In the genomic region with DNA sequence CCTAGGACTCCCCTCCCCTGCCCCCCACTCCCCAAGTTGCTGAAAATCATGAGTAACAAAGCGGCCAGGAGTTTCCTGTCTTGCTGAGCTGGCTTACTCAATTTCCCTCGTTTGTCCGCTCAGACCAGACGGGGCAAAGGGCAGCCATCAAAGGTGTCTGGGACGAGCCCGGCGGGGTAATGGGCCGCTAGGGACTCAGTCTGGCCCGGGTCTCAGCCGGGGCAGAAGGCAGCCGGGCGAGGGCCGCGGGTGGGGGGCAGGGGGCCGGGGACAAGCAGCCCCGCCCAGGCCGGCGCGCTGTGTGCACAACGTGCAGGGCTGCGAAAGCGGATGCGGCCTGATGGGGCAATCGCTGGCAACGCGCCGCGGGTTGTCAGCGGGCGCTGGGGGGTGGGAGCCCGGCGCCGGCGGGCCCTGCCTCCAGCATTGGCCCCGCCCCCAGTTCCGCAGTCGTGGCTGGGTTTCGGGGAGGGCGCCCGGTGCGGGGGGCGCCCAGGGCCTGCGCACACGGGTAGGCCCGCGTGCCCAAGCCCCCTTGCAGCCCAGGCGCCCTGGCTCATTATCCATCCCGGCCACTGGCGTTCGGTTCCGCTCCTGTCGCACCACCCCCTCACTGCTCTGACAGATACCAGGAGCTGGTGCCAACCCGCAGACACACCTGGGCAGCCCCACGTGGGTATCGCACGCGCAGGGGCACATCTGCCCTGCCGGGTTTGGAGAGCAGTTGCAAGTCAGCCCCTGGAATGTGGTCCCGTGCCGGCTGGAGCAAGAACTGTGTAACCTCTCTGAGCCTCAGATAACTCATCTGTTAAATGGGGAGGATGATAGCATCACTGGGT, we compare ENCODE assay signal across 8 cellular contexts. TPM values are rescaled to one million over a fixed set of nuclear protein-coding genes. Genes with fewer than 3 reads are reported as not detected.
DNase-seq lines count a peak whose midpoint lies in the region; ATAC-seq and TF ChIP-seq lines count a peak whose summit lies in the region.

No MANE protein-coding gene starts in this region.

- H3K27me3 Mint-ChIP-seq in chondrocyte (ENCODE audit: low read depth): no peaks in the 10 kb centered on the region

- H3K4me3 Mint-ChIP-seq in chondrocyte (ENCODE audit: unreplicated experiment): peak overlapping the region; percentile 53

- H3K27ac ChIP-seq in layer of hippocampus (ENCODE audit: low read depth, low read length): peak overlapping the region; percentile 96

- peak; percentile 68 for ATAC-seq in HG02885 (IDR thresholded peaks at IDR 0.05; ENCODE audit: poor library complexity, unreplicated experiment)
- peak; percentile 62 to 68 for ATAC-seq in activated CD4-positive, CD25-positive, alpha-beta regulatory T cell treated with anti-CD3 and anti-CD28 coated beads, Interleukin-2, amount 50 U/mL, for 24 hours

- H3K4me1 Mint-ChIP-seq in chondrocyte (ENCODE audit: low read depth): peaks cover 81% of the 10 kb centered on the region

- no peaks in the 10 kb centered on the region for H3K27me3 ChIP-seq in layer of hippocampus (ENCODE audit: control insufficient read depth, insufficient read depth, low read length)

- TF ChIP-seq CTCF in chondrocyte (IDR thresholded peaks at IDR 0.05): no peak

- no peaks in the 10 kb centered on the region for H3K9me3 Mint-ChIP-seq in chondrocyte (ENCODE audit: low read depth)

- peak overlapping the region; percentile 100 for H3K27ac Mint-ChIP-seq in chondrocyte (ENCODE audit: unreplicated experiment)

- peak; percentile 90 for DNase-seq in NK-92 treated with Interleukin-12 subunit alpha and Interleukin-12 subunit beta, amount 100 ng/mL, for 24 hours (lab: John Stamatoyannopoulos, UW)
- no peak for DNase-seq in NK-92 (lab: John Stamatoyannopoulos, UW; ENCODE audit: unreplicated experiment)
- DNase-seq in NCI-H2107 treated with DMSO at 0.1 percent for 48 hours (lab: John Stamatoyannopoulos, UW; ENCODE audit: unreplicated experiment): peak; percentile 72
- no peak for DNase-seq in chondrocyte (ENCODE audit: low spot score)
- DNase-seq in stimulated activated CD4-positive, alpha-beta T cell treated with anti-CD3 and anti-CD28 coated beads, Interleukin-1b, Interleukin-23, amount 100 ng/mL, for 4 hours (ENCODE audit: low read depth in 2 of 2): peak; percentile 81 to 86

- H3K36me3 Mint-ChIP-seq in chondrocyte (ENCODE audit: low read depth): no peaks in the 10 kb centered on the region

RNA-seq across cellular contexts. Expression of gene DNAJB12, which starts 35.1 kb away (rescaled TPM):
- total RNA-seq in chondrocyte: 27.3 to 29.8 TPM (median 28.7 TPM) in 3 replicates

RNA-seq across cellular contexts. Expression of gene DDIT4, which starts 45.9 kb away (rescaled TPM):
- 68.5 to 241 TPM (median 227 TPM) in 3 replicates for total RNA-seq in chondrocyte

Comparison
In these comparisons a context has a peak if more than half of its experiments do, and no peak if none do; other contexts are left out.
1. DNase-seq: peak in NK-92 treated with Interleukin-12 subunit alpha and Interleukin-12 subunit beta, amount 100 ng/mL, for 24 hours (single experiment), NCI-H2107 treated with DMSO at 0.1 percent for 48 hours (single experiment) and stimulated activated CD4-positive, alpha-beta T cell treated with anti-CD3 and anti-CD28 coated beads, Interleukin-1b, Interleukin-23, amount 100 ng/mL, for 4 hours (2 of 2); none in NK-92 (single experiment) and chondrocyte (single experiment).